ENCODE assay signal across 8 cellular contexts in the genomic region with DNA sequence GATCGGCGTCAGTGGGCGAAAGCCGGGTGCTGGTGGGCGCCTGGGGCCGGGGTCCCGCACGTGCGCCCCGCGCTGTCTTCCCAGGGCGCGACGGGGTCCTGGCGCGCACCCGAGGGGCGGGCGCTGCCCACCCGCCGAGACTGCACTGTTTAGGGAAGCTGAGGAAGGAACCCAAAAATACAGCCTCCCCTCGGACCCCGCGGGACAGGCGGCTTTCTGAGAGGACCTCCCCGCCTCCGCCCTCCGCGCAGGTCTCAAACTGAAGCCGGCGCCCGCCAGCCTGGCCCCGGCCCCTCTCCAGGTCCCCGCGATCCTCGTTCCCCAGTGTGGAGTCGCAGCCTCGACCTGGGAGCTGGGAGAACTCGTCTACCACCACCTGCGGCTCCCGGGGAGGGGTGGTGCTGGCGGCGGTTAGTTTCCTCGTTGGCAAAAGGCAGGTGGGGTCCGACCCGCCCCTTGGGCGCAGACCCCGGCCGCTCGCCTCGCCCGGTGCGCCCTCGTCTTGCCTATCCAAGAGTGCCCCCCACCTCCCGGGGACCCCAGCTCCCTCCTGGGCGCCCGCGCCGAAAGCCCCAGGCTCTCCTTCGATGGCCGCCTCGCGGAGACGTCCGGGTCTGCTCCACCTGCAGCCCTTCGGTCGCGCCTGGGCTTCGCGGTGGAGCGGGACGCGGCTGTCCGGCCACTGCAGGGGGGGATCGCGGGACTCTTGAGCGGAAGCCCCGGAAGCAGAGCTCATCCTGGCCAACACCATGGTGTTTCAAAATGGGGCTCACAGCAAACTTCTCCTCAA. TPM values are rescaled to one million over a fixed set of nuclear protein-coding genes. Genes with fewer than 3 reads are reported as not detected.
DNase-seq lines count a peak whose midpoint lies in the region; ATAC-seq and TF ChIP-seq lines count a peak whose summit lies in the region.

No MANE protein-coding gene starts in this region.

- no peak overlapping the region for H3K27ac Mint-ChIP-seq in activated naive CD8-positive, alpha-beta T cell treated with anti-CD3 and anti-CD28 coated beads for 36 hours

- H3K27me3 Mint-ChIP-seq in activated naive CD8-positive, alpha-beta T cell treated with anti-CD3 and anti-CD28 coated beads for 36 hours = peaks cover 58% of the 10 kb centered on the region

- H3K27me3 ChIP-seq in body of pancreas (no peaks in the 10 kb centered on the region), kidney epithelial cell (ENCODE audit: control insufficient read depth, insufficient read depth, low read length) (no peaks in the 10 kb centered on the region), thymus (ENCODE audit: control insufficient read depth, insufficient read depth) (peaks cover 37% of the 10 kb centered on the region)

- peak in 2 of 3 donors; percentile 26 to 33 for TF ChIP-seq POLR2A in body of pancreas (IDR thresholded peaks at IDR 0.05)

- ATAC-seq in HG02759 (IDR thresholded peaks at IDR 0.05; ENCODE audit: unreplicated experiment) (peak; percentile 20), body of pancreas (peak; percentile 49), GM19351 (IDR thresholded peaks at IDR 0.05; ENCODE audit: unreplicated experiment) (no peak), HG02885 (IDR thresholded peaks at IDR 0.05; ENCODE audit: poor library complexity, unreplicated experiment) (no peak)

- no peaks in the 10 kb centered on the region for H3K9me3 ChIP-seq in body of pancreas
- H3K9me3 ChIP-seq in thymus (ENCODE audit: control insufficient read depth) = no peaks in the 10 kb centered on the region

- 0 to 1% methylated on average over 12 to 52 of the region's 78 CpGs for WGBS in body of pancreas, 2 donors
- WGBS in thymus = 5% methylated on average over 78 of the region's 78 CpGs

- H3K27ac ChIP-seq in body of pancreas (peak overlapping the region; percentile 80 to 94 (median 90)), thymus (ENCODE audit: low read depth) (peak overlapping the region; percentile 76)

- DNase-seq in body of pancreas (peak; percentile 53 to 66 (median 62)), kidney epithelial cell (ENCODE audit: low read depth) (no peak)
- no peak for DNase-seq in activated naive CD8-positive, alpha-beta T cell treated with anti-CD3 and anti-CD28 coated beads for 36 hours
- no peak for DNase-seq in stimulated activated CD4-positive, alpha-beta T cell treated with anti-CD3 and anti-CD28 coated beads, Interleukin-2, amount 100 ng/mL, for 48 hours

- H3K9me3 Mint-ChIP-seq in activated naive CD8-positive, alpha-beta T cell treated with anti-CD3 and anti-CD28 coated beads for 36 hours = no peaks in the 10 kb centered on the region

- TF ChIP-seq CTCF in body of pancreas (IDR thresholded peaks at IDR 0.05) = peak in 3 of 7 experiments; percentile 27 to 29 (median 29)
- TF ChIP-seq CTCF in kidney epithelial cell (IDR thresholded peaks at IDR 0.05; ENCODE audit: insufficient read depth, low read length, poor library complexity, severe bottlenecking) = no peak

- H3K4me3 Mint-ChIP-seq in activated naive CD8-positive, alpha-beta T cell treated with anti-CD3 and anti-CD28 coated beads for 36 hours = no peak overlapping the region

- intact Hi-C loops in body of pancreas (cut with DNase I) = loop anchor here (10.0 kb wide), 1 partner anchor 225 kb away; no protein-coding TSS in a partner anchor

- peak overlapping the region; percentile 49 to 50 for H3K4me3 ChIP-seq in body of pancreas
- H3K4me3 ChIP-seq in kidney epithelial cell (ENCODE audit: low read depth, low read length) = peak overlapping the region; percentile 86
- H3K4me3 ChIP-seq in thymus (ENCODE audit: low read length) = peak overlapping the region; percentile 35

- peaks cover 2% of the 10 kb centered on the region for H3K36me3 Mint-ChIP-seq in activated naive CD8-positive, alpha-beta T cell treated with anti-CD3 and anti-CD28 coated beads for 36 hours

- peaks cover 44% of the 10 kb centered on the region for H3K4me1 ChIP-seq in body of pancreas
- H3K4me1 ChIP-seq in thymus (ENCODE audit: control insufficient read depth, insufficient read depth, low read length) = no peaks in the 10 kb centered on the region

- H3K4me1 Mint-ChIP-seq in activated naive CD8-positive, alpha-beta T cell treated with anti-CD3 and anti-CD28 coated beads for 36 hours = no peaks in the 10 kb centered on the region

- H3K36me3 ChIP-seq in body of pancreas (replicated peaks in 1 of 2; ENCODE audit: insufficient read depth in 1 of 2, low read depth in 2 of 2) = no peaks in the 10 kb centered on the region
- H3K36me3 ChIP-seq in kidney epithelial cell (ENCODE audit: control insufficient read depth, insufficient read depth, low read length) = no peaks in the 10 kb centered on the region
- no peaks in the 10 kb centered on the region for H3K36me3 ChIP-seq in thymus (ENCODE audit: control insufficient read depth, insufficient read depth)

RNA-seq across cellular contexts. Expression of a gene that starts 1.1 kb away (rescaled TPM):
- 10 to 100 TPM; 42.5 to 44.2 TPM for total RNA-seq in body of pancreas
- 67.2 and 76.7 TPM in 2 replicates for total RNA-seq in kidney epithelial cell
- polyA plus RNA-seq in thymus = 19.5 TPM
- total RNA-seq in activated naive CD8-positive, alpha-beta T cell treated with anti-CD3 and anti-CD28 coated beads for 36 hours = not detected

Comparison
In these comparisons a context has a peak if more than half of its experiments do, and no peak if none do; other contexts are left out.
1. ATAC-seq: peak in HG02759 (single experiment) and body of pancreas (single experiment); none in GM19351 (single experiment) and HG02885 (single experiment).
2. DNase-seq: peak in body of pancreas (4 of 4); none in kidney epithelial cell (single experiment), activated naive CD8-positive, alpha-beta T cell treated with anti-CD3 and anti-CD28 coated beads for 36 hours (single experiment) and stimulated activated CD4-positive, alpha-beta T cell treated with anti-CD3 and anti-CD28 coated beads, Interleukin-2, amount 100 ng/mL, for 48 hours (0 of 2).
3. H3K4me3 ChIP-seq: peak in every context shown above with its lines; median percentile 86 in kidney epithelial cell; 50 in body of pancreas; 35 in thymus.
4. RNA of a gene that starts 1.1 kb away (total RNA-seq): 67.2 to 76.7 TPM in kidney epithelial cell and 42.5 to 44.2 TPM in body of pancreas; not detected in activated naive CD8-positive, alpha-beta T cell treated with anti-CD3 and anti-CD28 coated beads for 36 hours; every median in the first group is over 10 times any median in the second.